8 cellular contexts compared by ENCODE assay signal in genomic region chr11:61384271-61385242, GRCh38. TPM values are rescaled to one million over a fixed set of nuclear protein-coding genes. Genes with fewer than 3 reads are reported as not detected.
DNase-seq lines count a peak whose midpoint lies in the region; ATAC-seq, FAIRE-seq and TF ChIP-seq lines count a peak whose summit lies in the region.

No MANE protein-coding gene starts in this region.

- BruUV-seq in PC-3 (replicated peaks; lab: Mats Ljungman, UMichigan), result no TSS peak

- no peaks in the 10 kb centered on the region for H3K9me2 ChIP-seq in PC-3 (replicated peaks; ENCODE audit: low read length)

- H3K36me3 ChIP-seq in PC-3 (ENCODE audit: low read depth, low read length), result no peaks in the 10 kb centered on the region

- intact Hi-C loops in PC-3 (cut with micrococcal nuclease), result loop anchor here (1.0 kb wide), 1 partner anchor 48 kb away; no protein-coding TSS in a partner anchor

- H3K79me2 ChIP-seq in PC-3 (ENCODE audit: low read length), result no peaks in the 10 kb centered on the region

- FAIRE-seq in A549 (lab: Jason Lieb, UNC), result no peak

- WGBS in A549 (ENCODE audit: missing lambda C conversion rate), result 83% methylated on average over 15 of the region's 15 CpGs

- DNase-seq in A549 (ENCODE audit: low read depth in 1 of 2, low spot score in 1 of 2) (peak in 1 of 2 experiments; percentile 66), PC-3 (peak; percentile 41), fibroblast of pulmonary artery (ENCODE audit: low read depth) (peak; percentile 42), NCI-H1105 treated with DMSO at 0.1 percent for 48 hours (lab: John Stamatoyannopoulos, UW) (no peak), activated gamma-delta T cell (lab: John Stamatoyannopoulos, UW) (no peak), NOMO-1 treated with DMSO at 0.1 percent for 48 hours (lab: John Stamatoyannopoulos, UW; ENCODE audit: unreplicated experiment) (no peak)
- DNase-seq in stimulated activated CD4-positive, alpha-beta T cell treated with anti-CD3 and anti-CD28 coated beads, Interleukin-4, amount 100 ng/mL, for 24 hours, result no peak

- ATAC-seq in A549, result peak; percentile 72 to 76
- peak; percentile 31; the same call in 1 of the 2 replicates for ATAC-seq in PC-3

- H3K27me3 ChIP-seq in PC-3 (ENCODE audit: low read length), result no peaks in the 10 kb centered on the region

- POLR2A ChIA-PET in A549 (lab: Yijun Ruan, JAX), result interaction anchor here (1.0 to 4.6 kb wide), 3 partner anchors 22 to 90 kb away, joined by 3 to 40 read pairs (median 32); partner anchors contain the start of genes CYB561A3, DDB1, TKFC and TMEM138
- POLR2A ChIA-PET in PC-3 (lab: Charles Lee; ENCODE audit: unreplicated experiment), result interaction anchor here (0.6 kb wide), 1 partner anchor 86 kb away, joined by 3 read pairs; no protein-coding TSS in a partner anchor

- H3K4me2 ChIP-seq in A549, result no peak overlapping the region
- H3K4me2 ChIP-seq in PC-3 (ENCODE audit: low read length), result no peak overlapping the region

- H3F3A ChIP-seq in PC-3 (ENCODE audit: low read length, unreplicated experiment), result no peaks in the 10 kb centered on the region

- TF ChIP-seq EP300 in A549 (IDR thresholded peaks at IDR 0.05), result no peak

- no peaks in the 10 kb centered on the region for H4K20me1 ChIP-seq in PC-3 (ENCODE audit: low read length)

- CTCF ChIA-PET in A549 (lab: Yijun Ruan, JAX) (interaction anchor here (1.0 to 17.4 kb wide), 32 partner anchors 9 to 554 kb away, joined by 3 to 552 read pairs (median 6); partner anchors contain the start of genes CYB561A3, DDB1, TKFC and TMEM138), PC-3 (lab: Charles Lee) (interaction anchor here (0.5 to 3.3 kb wide), 5 partner anchors 17 to 114 kb away, joined by 3 to 63 read pairs (median 3); partner anchors contain the start of gene CYB561A3)

- no peak overlapping the region for H3K9ac ChIP-seq in PC-3 (ENCODE audit: low read length)

- TF ChIP-seq POLR2A in A549 (IDR thresholded peaks at IDR 0.05; ENCODE audit: low read length), result no peak

- peak; percentile 28 to 54; a peak in 2 of 5 replicates for TF ChIP-seq RAD21 in A549 (conservative IDR thresholded peaks at IDR 0.05 in 1 of 2, IDR thresholded peaks at IDR 0.05 in 1 of 2)

- no peaks in the 10 kb centered on the region for H3K9me3 ChIP-seq in A549
- no peaks in the 10 kb centered on the region for H3K9me3 ChIP-seq in PC-3 (ENCODE audit: low read length)

- no peak overlapping the region for H2AFZ ChIP-seq in PC-3 (ENCODE audit: low read length)

- TF ChIP-seq CTCF in A549 (IDR thresholded peaks at IDR 0.05), result peak; percentile 17; the same call in 1 of the 3 replicates
- TF ChIP-seq CTCF in GM12875 (IDR thresholded peaks at IDR 0.05; ENCODE audit: borderline replicate concordance, insufficient read depth, low read depth, low read length), result peak; percentile 45
- TF ChIP-seq CTCF in PC-3 (conservative IDR thresholded peaks at IDR 0.05; ENCODE audit: low read depth, low read length), result peak; percentile 25; the same call in 1 of the 2 replicates
- TF ChIP-seq CTCF in fibroblast of pulmonary artery (IDR thresholded peaks at IDR 0.05; ENCODE audit: low read length, missing control alignments), result peak; percentile 42

- H3K4me1 ChIP-seq in A549 (peaks cover 3% of the 10 kb centered on the region; the same call in 2 of the 3 replicates), PC-3 (ENCODE audit: insufficient read depth, low read length) (no peaks in the 10 kb centered on the region)

- no peak overlapping the region for H3K27ac ChIP-seq in A549
- H3K27ac ChIP-seq in PC-3 (ENCODE audit: low read length), result no peak overlapping the region

- H3K4me3 ChIP-seq in A549, result no peak overlapping the region
- no peak overlapping the region for H3K4me3 ChIP-seq in GM12875 (ENCODE audit: low read depth, low read length)
- H3K4me3 ChIP-seq in PC-3 (ENCODE audit: low read length), result no peak overlapping the region
- H3K4me3 ChIP-seq in fibroblast of pulmonary artery (replicated peaks; ENCODE audit: low read depth, low read length), result no peak overlapping the region

TF ChIP-seq in A549, 52 proteins besides CTCF, POLR2A, EP300 and RAD21:
- TF ChIP-seq MYC (IDR thresholded peaks at IDR 0.05; ENCODE audit: borderline replicate concordance, low read length) (no peak), EHF (CRISPR knock-in tag; IDR thresholded peaks at IDR 0.05) (no peak), HOXA7 (CRISPR knock-in tag; IDR thresholded peaks at IDR 0.05) (no peak), HOXB5 (CRISPR knock-in tag; IDR thresholded peaks at IDR 0.05) (no peak), USF2 (IDR thresholded peaks at IDR 0.05) (no peak), BCL3 (IDR thresholded peaks at IDR 0.05) (no peak), GATA3 (IDR thresholded peaks at IDR 0.05; ENCODE audit: borderline replicate concordance) (no peak), CEBPB (IDR thresholded peaks at IDR 0.05) (no peak), KDM5A (IDR thresholded peaks at IDR 0.05) (no peak), NR3C1 (IDR thresholded peaks at IDR 0.05) (no peak), RFX5 (IDR thresholded peaks at IDR 0.05) (no peak), PHF8 (IDR thresholded peaks at IDR 0.05; ENCODE audit: borderline replicate concordance, low read depth) (no peak), ESRRA (IDR thresholded peaks at IDR 0.05; ENCODE audit: borderline replicate concordance, low read length) (no peak), EHMT2 (IDR thresholded peaks at IDR 0.05; ENCODE audit: low read depth) (no peak), ZNF302 (CRISPR knock-in tag; IDR thresholded peaks at IDR 0.05) (no peak), HOXB13 (CRISPR knock-in tag; IDR thresholded peaks at IDR 0.05; ENCODE audit: low read depth) (no peak), MAZ (IDR thresholded peaks at IDR 0.05; ENCODE audit: borderline replicate concordance, low read depth, low read length) (no peak)

RNA-seq across cellular contexts. Expression of gene TMEM216, which starts 7.8 kb away (rescaled TPM):
- polyA plus RNA-seq in A549 (2011; rRNA removed), result 33.6 and 49.0 TPM in 2 replicates
- 22.6 and 24.2 TPM in 2 replicates for polyA plus RNA-seq in A549 (2012; cell fraction: cytosol; rRNA removed)
- 9.7 and 16.8 TPM in 2 replicates for polyA plus RNA-seq in A549 (2012; cell fraction: nucleus; rRNA removed)
- polyA plus RNA-seq in A549 (2017; fragmentation: RNase III; extraction: RNeasy Plus Mini Kit Qiagen cat#74134 plus additional on column Dnase treatment), result 9.9 to 11.9 TPM (median 10.6 TPM) in 3 replicates
- 24.2 and 28.8 TPM in 2 replicates for polyA minus RNA-seq in A549 (2011; rRNA and poly(A)+ RNA removed)
- total RNA-seq in PC-3 (2014; rRNA removed), result 19.3 and 23.2 TPM in 2 replicates

RNA-seq across cellular contexts. Expression of gene TMEM138, which starts 22.4 kb away (rescaled TPM):
- polyA plus RNA-seq in A549 (2011; rRNA removed) (143 and 156 TPM in 2 replicates), A549 (2017; fragmentation: RNase III; extraction: RNeasy Plus Mini Kit Qiagen cat#74134 plus additional on column Dnase treatment) (80.3 to 95.6 TPM (median 88.2 TPM) in 3 replicates)
- 80.0 and 101 TPM in 2 replicates for polyA plus RNA-seq in A549 (2012; cell fraction: cytosol; rRNA removed)
- polyA plus RNA-seq in A549 (2012; cell fraction: nucleus; rRNA removed), result 61.0 and 95.1 TPM in 2 replicates
- 54.6 and 62.6 TPM in 2 replicates for polyA minus RNA-seq in A549 (2011; rRNA and poly(A)+ RNA removed)
- total RNA-seq in PC-3 (2014; rRNA removed), result 39.8 and 40.7 TPM in 2 replicates

RNA-seq across cellular contexts. Expression of gene CYB561A3, which starts 22.9 kb away (rescaled TPM):
- 50.8 and 58.1 TPM in 2 replicates for polyA plus RNA-seq in A549 (2011; rRNA removed)
- polyA plus RNA-seq in A549 (2012; cell fraction: cytosol; rRNA removed), result 93.2 and 118 TPM in 2 replicates
- 154 and 157 TPM in 2 replicates for polyA plus RNA-seq in A549 (2012; cell fraction: nucleus; rRNA removed)
- 50.4 to 56.9 TPM (median 55.4 TPM) in 3 replicates for polyA plus RNA-seq in A549 (2017; fragmentation: RNase III; extraction: RNeasy Plus Mini Kit Qiagen cat#74134 plus additional on column Dnase treatment)
- 69.8 and 77.4 TPM in 2 replicates for polyA minus RNA-seq in A549 (2011; rRNA and poly(A)+ RNA removed)
- total RNA-seq in PC-3 (2014; rRNA removed), result 51.2 and 58.2 TPM in 2 replicates

RNA-seq across cellular contexts. Expression of gene CPSF7, which starts 45.2 kb away (rescaled TPM):
- 56.7 and 72.9 TPM in 2 replicates for polyA plus RNA-seq in A549 (2011; rRNA removed)
- polyA plus RNA-seq in A549 (2012; cell fraction: cytosol; rRNA removed), result 64.0 and 66.7 TPM in 2 replicates
- 107 and 125 TPM in 2 replicates for polyA plus RNA-seq in A549 (2012; cell fraction: nucleus; rRNA removed)
- 62.9 to 69.1 TPM (median 67.5 TPM) in 3 replicates for polyA plus RNA-seq in A549 (2017; fragmentation: RNase III; extraction: RNeasy Plus Mini Kit Qiagen cat#74134 plus additional on column Dnase treatment)
- polyA minus RNA-seq in A549 (2011; rRNA and poly(A)+ RNA removed), result 68.1 and 88.4 TPM in 2 replicates
- total RNA-seq in PC-3 (2014; rRNA removed), result 51.1 and 55.3 TPM in 2 replicates

RNA-seq across cellular contexts. Expression of gene SDHAF2, which starts 45.4 kb away (rescaled TPM):
- polyA plus RNA-seq in A549 (2011; rRNA removed) (76.4 and 106 TPM in 2 replicates), A549 (2017; fragmentation: RNase III; extraction: RNeasy Plus Mini Kit Qiagen cat#74134 plus additional on column Dnase treatment) (43.1 to 44.4 TPM (median 43.8 TPM) in 3 replicates)
- 86.4 and 102 TPM in 2 replicates for polyA plus RNA-seq in A549 (2012; cell fraction: cytosol; rRNA removed)
- polyA plus RNA-seq in A549 (2012; cell fraction: nucleus; rRNA removed), result 63.2 and 70.2 TPM in 2 replicates
- 77.1 and 82.6 TPM in 2 replicates for polyA minus RNA-seq in A549 (2011; rRNA and poly(A)+ RNA removed)
- total RNA-seq in PC-3 (2014; rRNA removed), result 54.3 and 90.4 TPM in 2 replicates

Comparison
In these comparisons a context has a peak if more than half of its experiments do, and no peak if none do; other contexts are left out.
1. DNase-seq: peak in PC-3 (single experiment) and fibroblast of pulmonary artery (single experiment); none in NCI-H1105 treated with DMSO at 0.1 percent for 48 hours (single experiment), activated gamma-delta T cell (single experiment), NOMO-1 treated with DMSO at 0.1 percent for 48 hours (single experiment) and stimulated activated CD4-positive, alpha-beta T cell treated with anti-CD3 and anti-CD28 coated beads, Interleukin-4, amount 100 ng/mL, for 24 hours (single experiment).
2. Peak in every context shown above with its lines, with median percentiles within 50 percentile points of each other: CTCF ChIP-seq.